Comparison of ENCODE assay signal across 1 cellular context in the genomic region with DNA sequence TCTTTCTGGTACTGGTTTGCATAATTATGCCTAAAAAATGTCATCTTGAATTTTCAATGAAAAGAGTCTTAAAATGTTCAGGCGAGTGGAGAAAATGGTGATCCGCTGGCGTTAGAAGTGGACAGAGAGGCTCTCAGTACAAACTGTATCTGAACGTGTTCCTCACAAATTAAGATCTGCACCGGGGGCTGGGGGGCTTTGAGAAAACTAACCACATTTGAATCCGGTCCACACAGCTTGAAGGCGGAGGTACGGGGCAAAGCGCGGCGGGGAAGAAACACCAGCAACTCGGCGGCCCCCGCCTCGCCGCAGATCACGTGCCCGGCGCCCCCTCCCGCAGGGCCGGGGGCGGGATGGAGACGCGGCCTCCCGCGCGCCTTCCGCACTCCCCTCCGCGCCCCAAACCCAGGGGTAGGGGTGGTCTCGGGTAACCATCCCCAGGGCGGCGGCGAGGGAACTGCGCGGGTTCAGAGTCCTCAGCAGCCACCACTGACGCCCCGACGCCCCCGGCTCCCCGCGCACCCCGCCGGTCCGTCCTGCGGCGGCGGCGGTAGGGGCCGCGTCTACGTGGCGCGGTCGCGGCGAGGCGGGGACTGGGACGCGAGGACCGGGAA.
A peak's percentile ranks its signal among the peaks of the same experiment; 100 is the strongest.
TF ChIP-seq lines count a peak whose summit lies in the region.

No MANE protein-coding gene starts in this region.

TF ChIP-seq in HepG2, 621 proteins besides CTCF, POLR2A, EP300 and RAD21 (continued from another document and continues in another):
- TF ChIP-seq ZNF326 (CRISPR knock-in tag; IDR thresholded peaks at IDR 0.05; ENCODE audit: borderline replicate concordance) (no peak), SP1 (IDR thresholded peaks at IDR 0.05) (no peak), SP1 (CRISPR knock-in tag; IDR thresholded peaks at IDR 0.05) (no peak), DMAP1 (CRISPR knock-in tag; IDR thresholded peaks at IDR 0.05) (0 out of 2 replicates have a peak, but pooled peaks have one; percentile 37), ZNF136 (CRISPR knock-in tag; IDR thresholded peaks at IDR 0.05; ENCODE audit: low read depth) (no peak), RORA (CRISPR knock-in tag; IDR thresholded peaks at IDR 0.05) (no peak), NPAS2 (CRISPR knock-in tag; IDR thresholded peaks at IDR 0.05; ENCODE audit: borderline replicate concordance) (no peak), MAFK (conservative IDR thresholded peaks at IDR 0.05 in 1 of 2, IDR thresholded peaks at IDR 0.05 in 1 of 2; ENCODE audit: low read length in 2 of 2) (no peak), RXRB (CRISPR knock-in tag; IDR thresholded peaks at IDR 0.05; ENCODE audit: borderline replicate concordance) (no peak), TRIM24 (CRISPR knock-in tag; IDR thresholded peaks at IDR 0.05) (no peak), KDM6A (CRISPR knock-in tag; IDR thresholded peaks at IDR 0.05; ENCODE audit: low read depth) (no peak), ZNF709 (CRISPR knock-in tag; IDR thresholded peaks at IDR 0.05) (no peak), ZNF746 (CRISPR knock-in tag; IDR thresholded peaks at IDR 0.05) (peak; percentile 54; the same call in 1 of the 2 replicates), ZNF441 (CRISPR knock-in tag; IDR thresholded peaks at IDR 0.05; ENCODE audit: borderline replicate concordance) (0 out of 2 replicates have a peak, but pooled peaks have one; percentile 41), BHLHE40 (IDR thresholded peaks at IDR 0.05; ENCODE audit: low read length) (peak; percentile 87), ZNF550 (CRISPR knock-in tag; IDR thresholded peaks at IDR 0.05; ENCODE audit: borderline replicate concordance) (no peak), BRCA1 (CRISPR knock-in tag; IDR thresholded peaks at IDR 0.05) (no peak), ZNF577 (CRISPR knock-in tag; IDR thresholded peaks at IDR 0.05; ENCODE audit: borderline replicate concordance, low read depth) (no peak), SALL1 (CRISPR knock-in tag; IDR thresholded peaks at IDR 0.05) (peak; percentile 76), ESRRA (CRISPR knock-in tag; IDR thresholded peaks at IDR 0.05; ENCODE audit: low read depth) (no peak), ZNF274 (CRISPR knock-in tag; IDR thresholded peaks at IDR 0.05) (peak; percentile 71; the same call in 1 of the 2 replicates), ZSCAN21 (CRISPR knock-in tag; IDR thresholded peaks at IDR 0.05; ENCODE audit: borderline replicate concordance) (no peak), ZNF331 (CRISPR knock-in tag; IDR thresholded peaks at IDR 0.05) (no peak), ZKSCAN1 (IDR thresholded peaks at IDR 0.05; ENCODE audit: low read length) (no peak), ZFP37 (CRISPR knock-in tag; IDR thresholded peaks at IDR 0.05; ENCODE audit: borderline replicate concordance) (no peak), GTF2F1 (IDR thresholded peaks at IDR 0.05; ENCODE audit: low read length) (no peak), ZC3H13 (CRISPR knock-in tag; IDR thresholded peaks at IDR 0.05) (0 out of 2 replicates have a peak, but pooled peaks have one; percentile 55), TEAD3 (CRISPR knock-in tag; optimal IDR thresholded peaks at IDR 0.05; ENCODE audit: borderline replicate concordance) (no peak), SOX6 (IDR thresholded peaks at IDR 0.05) (no peak), SOX6 (CRISPR knock-in tag; IDR thresholded peaks at IDR 0.05) (peak; percentile 15; the same call in 1 of the 2 replicates), MIXL1 (CRISPR knock-in tag; IDR thresholded peaks at IDR 0.05) (no peak), NCOR1 (IDR thresholded peaks at IDR 0.05; ENCODE audit: borderline replicate concordance, low read length) (no peak; the same call in 1 of the 2 replicates), NAIF1 (CRISPR knock-in tag; IDR thresholded peaks at IDR 0.05; ENCODE audit: borderline replicate concordance) (no peak), SP140L (CRISPR knock-in tag; IDR thresholded peaks at IDR 0.05; ENCODE audit: borderline replicate concordance) (no peak), SIX1 (CRISPR knock-in tag; IDR thresholded peaks at IDR 0.05; ENCODE audit: borderline replicate concordance) (no peak)
- TF ChIP-seq, protein P1, sequence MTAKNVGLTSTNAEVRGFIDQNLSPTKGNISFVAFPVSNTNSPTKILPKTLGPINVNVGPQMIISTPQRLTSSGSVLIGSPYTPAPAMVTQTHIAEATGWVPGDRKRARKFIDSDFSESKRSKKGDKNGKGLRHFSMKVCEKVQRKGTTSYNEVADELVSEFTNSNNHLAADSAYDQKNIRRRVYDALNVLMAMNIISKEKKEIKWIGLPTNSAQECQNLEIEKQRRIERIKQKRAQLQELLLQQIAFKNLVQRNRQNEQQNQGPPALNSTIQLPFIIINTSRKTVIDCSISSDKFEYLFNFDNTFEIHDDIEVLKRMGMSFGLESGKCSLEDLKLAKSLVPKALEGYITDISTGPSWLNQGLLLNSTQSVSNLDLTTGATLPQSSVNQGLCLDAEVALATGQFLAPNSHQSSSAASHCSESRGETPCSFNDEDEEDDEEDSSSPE (CRISPR knock-in tag; IDR thresholded peaks at IDR 0.05), result peak; percentile 63; the same call in 1 of the 2 replicates
- TF ChIP-seq, protein P2, sequence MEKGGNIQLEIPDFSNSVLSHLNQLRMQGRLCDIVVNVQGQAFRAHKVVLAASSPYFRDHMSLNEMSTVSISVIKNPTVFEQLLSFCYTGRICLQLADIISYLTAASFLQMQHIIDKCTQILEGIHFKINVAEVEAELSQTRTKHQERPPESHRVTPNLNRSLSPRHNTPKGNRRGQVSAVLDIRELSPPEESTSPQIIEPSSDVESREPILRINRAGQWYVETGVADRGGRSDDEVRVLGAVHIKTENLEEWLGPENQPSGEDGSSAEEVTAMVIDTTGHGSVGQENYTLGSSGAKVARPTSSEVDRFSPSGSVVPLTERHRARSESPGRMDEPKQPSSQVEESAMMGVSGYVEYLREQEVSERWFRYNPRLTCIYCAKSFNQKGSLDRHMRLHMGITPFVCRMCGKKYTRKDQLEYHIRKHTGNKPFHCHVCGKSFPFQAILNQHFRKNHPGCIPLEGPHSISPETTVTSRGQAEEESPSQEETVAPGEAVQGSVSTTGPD (CRISPR knock-in tag; IDR thresholded peaks at IDR 0.05), result no peak
- TF ChIP-seq, protein P3, sequence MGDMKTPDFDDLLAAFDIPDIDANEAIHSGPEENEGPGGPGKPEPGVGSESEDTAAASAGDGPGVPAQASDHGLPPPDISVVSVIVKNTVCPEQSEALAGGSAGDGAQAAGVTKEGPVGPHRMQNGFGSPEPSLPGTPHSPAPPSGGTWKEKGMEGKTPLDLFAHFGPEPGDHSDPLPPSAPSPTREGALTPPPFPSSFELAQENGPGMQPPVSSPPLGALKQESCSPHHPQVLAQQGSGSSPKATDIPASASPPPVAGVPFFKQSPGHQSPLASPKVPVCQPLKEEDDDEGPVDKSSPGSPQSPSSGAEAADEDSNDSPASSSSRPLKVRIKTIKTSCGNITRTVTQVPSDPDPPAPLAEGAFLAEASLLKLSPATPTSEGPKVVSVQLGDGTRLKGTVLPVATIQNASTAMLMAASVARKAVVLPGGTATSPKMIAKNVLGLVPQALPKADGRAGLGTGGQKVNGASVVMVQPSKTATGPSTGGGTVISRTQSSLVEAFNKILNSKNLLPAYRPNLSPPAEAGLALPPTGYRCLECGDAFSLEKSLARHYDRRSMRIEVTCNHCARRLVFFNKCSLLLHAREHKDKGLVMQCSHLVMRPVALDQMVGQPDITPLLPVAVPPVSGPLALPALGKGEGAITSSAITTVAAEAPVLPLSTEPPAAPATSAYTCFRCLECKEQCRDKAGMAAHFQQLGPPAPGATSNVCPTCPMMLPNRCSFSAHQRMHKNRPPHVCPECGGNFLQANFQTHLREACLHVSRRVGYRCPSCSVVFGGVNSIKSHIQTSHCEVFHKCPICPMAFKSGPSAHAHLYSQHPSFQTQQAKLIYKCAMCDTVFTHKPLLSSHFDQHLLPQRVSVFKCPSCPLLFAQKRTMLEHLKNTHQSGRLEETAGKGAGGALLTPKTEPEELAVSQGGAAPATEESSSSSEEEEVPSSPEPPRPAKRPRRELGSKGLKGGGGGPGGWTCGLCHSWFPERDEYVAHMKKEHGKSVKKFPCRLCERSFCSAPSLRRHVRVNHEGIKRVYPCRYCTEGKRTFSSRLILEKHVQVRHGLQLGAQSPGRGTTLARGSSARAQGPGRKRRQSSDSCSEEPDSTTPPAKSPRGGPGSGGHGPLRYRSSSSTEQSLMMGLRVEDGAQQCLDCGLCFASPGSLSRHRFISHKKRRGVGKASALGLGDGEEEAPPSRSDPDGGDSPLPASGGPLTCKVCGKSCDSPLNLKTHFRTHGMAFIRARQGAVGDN (CRISPR knock-in tag; IDR thresholded peaks at IDR 0.05), result peak; percentile 77
- TF ChIP-seq, protein P4, sequence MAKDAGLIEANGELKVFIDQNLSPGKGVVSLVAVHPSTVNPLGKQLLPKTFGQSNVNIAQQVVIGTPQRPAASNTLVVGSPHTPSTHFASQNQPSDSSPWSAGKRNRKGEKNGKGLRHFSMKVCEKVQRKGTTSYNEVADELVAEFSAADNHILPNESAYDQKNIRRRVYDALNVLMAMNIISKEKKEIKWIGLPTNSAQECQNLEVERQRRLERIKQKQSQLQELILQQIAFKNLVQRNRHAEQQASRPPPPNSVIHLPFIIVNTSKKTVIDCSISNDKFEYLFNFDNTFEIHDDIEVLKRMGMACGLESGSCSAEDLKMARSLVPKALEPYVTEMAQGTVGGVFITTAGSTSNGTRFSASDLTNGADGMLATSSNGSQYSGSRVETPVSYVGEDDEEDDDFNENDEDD (CRISPR knock-in tag; IDR thresholded peaks at IDR 0.05; ENCODE audit: borderline replicate concordance), result peak; percentile 53; the same call in 1 of the 2 replicates
- TF ChIP-seq, protein P5, sequence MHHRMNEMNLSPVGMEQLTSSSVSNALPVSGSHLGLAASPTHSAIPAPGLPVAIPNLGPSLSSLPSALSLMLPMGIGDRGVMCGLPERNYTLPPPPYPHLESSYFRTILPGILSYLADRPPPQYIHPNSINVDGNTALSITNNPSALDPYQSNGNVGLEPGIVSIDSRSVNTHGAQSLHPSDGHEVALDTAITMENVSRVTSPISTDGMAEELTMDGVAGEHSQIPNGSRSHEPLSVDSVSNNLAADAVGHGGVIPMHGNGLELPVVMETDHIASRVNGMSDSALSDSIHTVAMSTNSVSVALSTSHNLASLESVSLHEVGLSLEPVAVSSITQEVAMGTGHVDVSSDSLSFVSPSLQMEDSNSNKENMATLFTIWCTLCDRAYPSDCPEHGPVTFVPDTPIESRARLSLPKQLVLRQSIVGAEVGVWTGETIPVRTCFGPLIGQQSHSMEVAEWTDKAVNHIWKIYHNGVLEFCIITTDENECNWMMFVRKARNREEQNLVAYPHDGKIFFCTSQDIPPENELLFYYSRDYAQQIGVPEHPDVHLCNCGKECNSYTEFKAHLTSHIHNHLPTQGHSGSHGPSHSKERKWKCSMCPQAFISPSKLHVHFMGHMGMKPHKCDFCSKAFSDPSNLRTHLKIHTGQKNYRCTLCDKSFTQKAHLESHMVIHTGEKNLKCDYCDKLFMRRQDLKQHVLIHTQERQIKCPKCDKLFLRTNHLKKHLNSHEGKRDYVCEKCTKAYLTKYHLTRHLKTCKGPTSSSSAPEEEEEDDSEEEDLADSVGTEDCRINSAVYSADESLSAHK (CRISPR knock-in tag; IDR thresholded peaks at IDR 0.05; ENCODE audit: borderline replicate concordance), result no peak
- TF ChIP-seq, protein P6, sequence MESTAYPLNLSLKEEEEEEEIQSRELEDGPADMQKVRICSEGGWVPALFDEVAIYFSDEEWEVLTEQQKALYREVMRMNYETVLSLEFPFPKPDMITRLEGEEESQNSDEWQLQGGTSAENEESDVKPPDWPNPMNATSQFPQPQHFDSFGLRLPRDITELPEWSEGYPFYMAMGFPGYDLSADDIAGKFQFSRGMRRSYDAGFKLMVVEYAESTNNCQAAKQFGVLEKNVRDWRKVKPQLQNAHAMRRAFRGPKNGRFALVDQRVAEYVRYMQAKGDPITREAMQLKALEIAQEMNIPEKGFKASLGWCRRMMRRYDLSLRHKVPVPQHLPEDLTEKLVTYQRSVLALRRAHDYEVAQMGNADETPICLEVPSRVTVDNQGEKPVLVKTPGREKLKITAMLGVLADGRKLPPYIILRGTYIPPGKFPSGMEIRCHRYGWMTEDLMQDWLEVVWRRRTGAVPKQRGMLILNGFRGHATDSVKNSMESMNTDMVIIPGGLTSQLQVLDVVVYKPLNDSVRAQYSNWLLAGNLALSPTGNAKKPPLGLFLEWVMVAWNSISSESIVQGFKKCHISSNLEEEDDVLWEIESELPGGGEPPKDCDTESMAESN (CRISPR knock-in tag; conservative IDR thresholded peaks at IDR 0.05), result 0 out of 2 replicates have a peak, but pooled peaks have one; percentile 61
- TF ChIP-seq, protein P7, sequence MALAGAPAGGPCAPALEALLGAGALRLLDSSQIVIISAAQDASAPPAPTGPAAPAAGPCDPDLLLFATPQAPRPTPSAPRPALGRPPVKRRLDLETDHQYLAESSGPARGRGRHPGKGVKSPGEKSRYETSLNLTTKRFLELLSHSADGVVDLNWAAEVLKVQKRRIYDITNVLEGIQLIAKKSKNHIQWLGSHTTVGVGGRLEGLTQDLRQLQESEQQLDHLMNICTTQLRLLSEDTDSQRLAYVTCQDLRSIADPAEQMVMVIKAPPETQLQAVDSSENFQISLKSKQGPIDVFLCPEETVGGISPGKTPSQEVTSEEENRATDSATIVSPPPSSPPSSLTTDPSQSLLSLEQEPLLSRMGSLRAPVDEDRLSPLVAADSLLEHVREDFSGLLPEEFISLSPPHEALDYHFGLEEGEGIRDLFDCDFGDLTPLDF (CRISPR knock-in tag; IDR thresholded peaks at IDR 0.05), result no peak
- TF ChIP-seq, protein P8, sequence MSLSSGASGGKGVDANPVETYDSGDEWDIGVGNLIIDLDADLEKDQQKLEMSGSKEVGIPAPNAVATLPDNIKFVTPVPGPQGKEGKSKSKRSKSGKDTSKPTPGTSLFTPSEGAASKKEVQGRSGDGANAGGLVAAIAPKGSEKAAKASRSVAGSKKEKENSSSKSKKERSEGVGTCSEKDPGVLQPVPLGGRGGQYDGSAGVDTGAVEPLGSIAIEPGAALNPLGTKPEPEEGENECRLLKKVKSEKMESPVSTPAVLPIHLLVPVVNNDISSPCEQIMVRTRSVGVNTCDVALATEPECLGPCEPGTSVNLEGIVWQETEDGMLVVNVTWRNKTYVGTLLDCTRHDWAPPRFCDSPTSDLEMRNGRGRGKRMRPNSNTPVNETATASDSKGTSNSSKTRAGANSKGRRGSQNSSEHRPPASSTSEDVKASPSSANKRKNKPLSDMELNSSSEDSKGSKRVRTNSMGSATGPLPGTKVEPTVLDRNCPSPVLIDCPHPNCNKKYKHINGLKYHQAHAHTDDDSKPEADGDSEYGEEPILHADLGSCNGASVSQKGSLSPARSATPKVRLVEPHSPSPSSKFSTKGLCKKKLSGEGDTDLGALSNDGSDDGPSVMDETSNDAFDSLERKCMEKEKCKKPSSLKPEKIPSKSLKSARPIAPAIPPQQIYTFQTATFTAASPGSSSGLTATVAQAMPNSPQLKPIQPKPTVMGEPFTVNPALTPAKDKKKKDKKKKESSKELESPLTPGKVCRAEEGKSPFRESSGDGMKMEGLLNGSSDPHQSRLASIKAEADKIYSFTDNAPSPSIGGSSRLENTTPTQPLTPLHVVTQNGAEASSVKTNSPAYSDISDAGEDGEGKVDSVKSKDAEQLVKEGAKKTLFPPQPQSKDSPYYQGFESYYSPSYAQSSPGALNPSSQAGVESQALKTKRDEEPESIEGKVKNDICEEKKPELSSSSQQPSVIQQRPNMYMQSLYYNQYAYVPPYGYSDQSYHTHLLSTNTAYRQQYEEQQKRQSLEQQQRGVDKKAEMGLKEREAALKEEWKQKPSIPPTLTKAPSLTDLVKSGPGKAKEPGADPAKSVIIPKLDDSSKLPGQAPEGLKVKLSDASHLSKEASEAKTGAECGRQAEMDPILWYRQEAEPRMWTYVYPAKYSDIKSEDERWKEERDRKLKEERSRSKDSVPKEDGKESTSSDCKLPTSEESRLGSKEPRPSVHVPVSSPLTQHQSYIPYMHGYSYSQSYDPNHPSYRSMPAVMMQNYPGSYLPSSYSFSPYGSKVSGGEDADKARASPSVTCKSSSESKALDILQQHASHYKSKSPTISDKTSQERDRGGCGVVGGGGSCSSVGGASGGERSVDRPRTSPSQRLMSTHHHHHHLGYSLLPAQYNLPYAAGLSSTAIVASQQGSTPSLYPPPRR (CRISPR knock-in tag; IDR thresholded peaks at IDR 0.05; ENCODE audit: borderline replicate concordance), result no peak
